Comparison of ENCODE assay signal across 8 cellular contexts in the genomic region with DNA sequence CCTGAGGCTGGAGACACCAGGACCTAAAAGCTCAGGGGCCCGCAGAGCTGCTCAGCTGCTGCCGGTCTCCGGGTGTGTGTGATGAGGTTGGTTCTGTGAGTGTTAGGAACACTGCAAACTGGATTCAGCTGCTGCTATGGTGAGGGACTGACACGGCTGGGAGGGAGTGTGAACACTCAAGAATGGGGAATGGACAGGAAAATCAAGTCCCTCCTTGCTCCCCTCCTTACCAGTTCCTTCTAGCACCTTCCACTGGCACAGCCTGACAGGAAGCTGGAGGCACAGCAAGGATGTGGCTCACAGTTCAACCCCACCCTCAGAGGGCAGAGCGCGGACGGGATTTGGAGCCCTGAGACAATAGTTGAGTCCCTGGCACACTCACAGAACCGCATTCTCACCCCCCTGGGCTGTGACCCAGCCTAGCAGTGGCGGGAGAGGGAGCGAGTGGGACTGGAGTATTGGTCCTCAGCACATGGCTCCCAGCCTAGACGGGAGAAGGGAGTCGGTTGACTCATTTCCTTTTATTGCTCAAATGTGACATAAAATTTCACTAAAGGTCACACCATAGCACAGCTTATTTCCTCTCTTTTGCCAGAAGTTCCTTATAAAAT. TPM values are rescaled to one million over a fixed set of nuclear protein-coding genes. Genes with fewer than 3 reads are reported as not detected.
DNase-seq lines count a peak whose midpoint lies in the region; ATAC-seq, FAIRE-seq and TF ChIP-seq lines count a peak whose summit lies in the region.

No MANE protein-coding gene starts in this region.

- ATAC-seq in left colon, result peak; percentile 11
- ATAC-seq in HG02610 (IDR thresholded peaks at IDR 0.05; ENCODE audit: unreplicated experiment), result no peak
- no peak for ATAC-seq in activated T-helper 17 cell treated with anti-CD3 and anti-CD28 coated beads, Interleukin-2, amount 50 U/mL, for 72 hours (replicated peaks)

- no peaks in the 10 kb centered on the region for H3K9me3 Mint-ChIP-seq in activated T-helper 17 cell treated with anti-CD3 and anti-CD28 coated beads, Interleukin-2, amount 50 U/mL, for 72 hours
- H3K9me3 Mint-ChIP-seq in activated CD4-positive, alpha-beta T cell treated with anti-CD3 and anti-CD28 coated beads, Interleukin-2, amount 10 ng/mL, durations not matched to agents 24 days and 14 days, result peaks cover 3% of the 10 kb centered on the region

- no peaks in the 10 kb centered on the region for H3K36me3 Mint-ChIP-seq in activated T-helper 17 cell treated with anti-CD3 and anti-CD28 coated beads, Interleukin-2, amount 50 U/mL, for 72 hours (ENCODE audit: low read depth)
- H3K36me3 Mint-ChIP-seq in activated CD4-positive, alpha-beta T cell treated with anti-CD3 and anti-CD28 coated beads, Interleukin-2, amount 10 ng/mL, durations not matched to agents 24 days and 14 days (ENCODE audit: low read depth), result no peaks in the 10 kb centered on the region

- no peaks in the 10 kb centered on the region for H3K9me3 ChIP-seq in stomach

- no peak for TF ChIP-seq POLR2A in H54 (IDR thresholded peaks at IDR 0.05; ENCODE audit: low read depth, low read length)
- TF ChIP-seq POLR2A in stomach (IDR thresholded peaks at IDR 0.05), result no peak

- peaks cover 4% of the 10 kb centered on the region for H3K27me3 Mint-ChIP-seq in activated T-helper 17 cell treated with anti-CD3 and anti-CD28 coated beads, Interleukin-2, amount 50 U/mL, for 72 hours
- H3K27me3 Mint-ChIP-seq in activated CD4-positive, alpha-beta T cell treated with anti-CD3 and anti-CD28 coated beads, Interleukin-2, amount 10 ng/mL, durations not matched to agents 24 days and 14 days, result no peaks in the 10 kb centered on the region

- H3K4me1 Mint-ChIP-seq in activated T-helper 17 cell treated with anti-CD3 and anti-CD28 coated beads, Interleukin-2, amount 50 U/mL, for 72 hours, result no peaks in the 10 kb centered on the region
- no peaks in the 10 kb centered on the region for H3K4me1 Mint-ChIP-seq in activated CD4-positive, alpha-beta T cell treated with anti-CD3 and anti-CD28 coated beads, Interleukin-2, amount 10 ng/mL, durations not matched to agents 24 days and 14 days

- H3K27ac Mint-ChIP-seq in activated T-helper 17 cell treated with anti-CD3 and anti-CD28 coated beads, Interleukin-2, amount 50 U/mL, for 72 hours, result no peak overlapping the region
- H3K27ac Mint-ChIP-seq in activated CD4-positive, alpha-beta T cell treated with anti-CD3 and anti-CD28 coated beads, Interleukin-2, amount 10 ng/mL, durations not matched to agents 24 days and 14 days, result no peak overlapping the region

- peaks cover 3 to 19% (median 12%) of the 10 kb centered on the region in 4 donors for H3K4me1 ChIP-seq in stomach

- no peaks in the 10 kb centered on the region for H3K27me3 ChIP-seq in brain microvascular endothelial cell (replicated peaks)
- no peaks in the 10 kb centered on the region for H3K27me3 ChIP-seq in stomach

- TF ChIP-seq EP300 in stomach (IDR thresholded peaks at IDR 0.05), result no peak

- no peak overlapping the region for H3K4me3 Mint-ChIP-seq in activated T-helper 17 cell treated with anti-CD3 and anti-CD28 coated beads, Interleukin-2, amount 50 U/mL, for 72 hours
- H3K4me3 Mint-ChIP-seq in activated CD4-positive, alpha-beta T cell treated with anti-CD3 and anti-CD28 coated beads, Interleukin-2, amount 10 ng/mL, durations not matched to agents 24 days and 14 days, result no peak overlapping the region

- WGBS in stomach, 5 donors, result 48 to 60% (median 56%) methylated on average over 12 of the region's 12 CpGs

- intact Hi-C loops in left colon (cut with DNase I, micrococcal nuclease) (loop anchor here in 1 of 2 donors (5.0 to 10.0 kb wide), 2 partner anchors 181 to 294 kb away; a partner anchor contains a TSS), stomach (cut with DNase I; ENCODE audit: low total_unique reads) (loop anchor here (5.0 kb wide), 1 partner anchor 294 kb away; a partner anchor contains a TSS)
- intact Hi-C loops in activated CD4-positive, alpha-beta T cell treated with anti-CD3 and anti-CD28 coated beads, Interleukin-2, amount 10 ng/mL, durations not matched to agents 24 days and 14 days (cut with micrococcal nuclease), result no loop called here

- in situ Hi-C loops in brain microvascular endothelial cell (cut with HindIII; ENCODE audit: low pct_ligation_motif_present, low sequenced_read_pairs), result no loop called here

- H3K36me3 ChIP-seq in brain microvascular endothelial cell (replicated peaks) (no peaks in the 10 kb centered on the region), stomach (no peaks in the 10 kb centered on the region)

- H3K27ac ChIP-seq in brain microvascular endothelial cell, result peak overlapping the region; percentile 48
- H3K27ac ChIP-seq in stomach, result peak overlapping the region in 4 of 5 donors; percentile 23 to 62 (median 52)

- DNase-seq in H54 (ENCODE audit: insufficient read length, low spot score) (peak; percentile 56), brain microvascular endothelial cell (peak; percentile 63), left colon (peak; percentile 6 to 26), stomach (peak; percentile 29), DMS79 (lab: John Stamatoyannopoulos, UW) (no peak)
- DNase-seq in activated CD4-positive, alpha-beta T cell treated with anti-CD3 and anti-CD28 coated beads, Interleukin-2, amount 10 ng/mL, durations not matched to agents 24 days and 14 days, result no peak

- no peak for TF ChIP-seq CTCF in brain microvascular endothelial cell (IDR thresholded peaks at IDR 0.05; ENCODE audit: low read depth, low read length, missing control alignments)
- no peak for TF ChIP-seq CTCF in stomach (IDR thresholded peaks at IDR 0.05)

- H3K4me3 ChIP-seq in brain microvascular endothelial cell (ENCODE audit: low read depth, low read length), result no peak overlapping the region
- H3K4me3 ChIP-seq in stomach, result no peak overlapping the region

- peak; percentile 67 for FAIRE-seq in H54 (lab: Jason Lieb, UNC)

RNA-seq across cellular contexts. Expression of a gene that starts 42.5 kb away (rescaled TPM):
- total RNA-seq in left colon, result not detected
- total RNA-seq in stomach, result not detected
- polyA plus RNA-seq in stomach, result not detected
- not detected for total RNA-seq in activated T-helper 17 cell treated with anti-CD3 and anti-CD28 coated beads, Interleukin-2, amount 50 U/mL, for 72 hours
- not detected in 2 replicates for total RNA-seq in activated CD4-positive, alpha-beta T cell treated with anti-CD3 and anti-CD28 coated beads, Interleukin-2, amount 10 ng/mL, durations not matched to agents 24 days and 14 days

Comparison
In these comparisons a context has a peak if more than half of its experiments do, and no peak if none do; other contexts are left out.
1. DNase-seq: peak in H54 (single experiment), brain microvascular endothelial cell (single experiment), left colon (2 of 2) and stomach (single experiment); none in DMS79 (single experiment) and activated CD4-positive, alpha-beta T cell treated with anti-CD3 and anti-CD28 coated beads, Interleukin-2, amount 10 ng/mL, durations not matched to agents 24 days and 14 days (single experiment).